Comparison of ENCODE assay signal across 13 cellular contexts in the genomic region with DNA sequence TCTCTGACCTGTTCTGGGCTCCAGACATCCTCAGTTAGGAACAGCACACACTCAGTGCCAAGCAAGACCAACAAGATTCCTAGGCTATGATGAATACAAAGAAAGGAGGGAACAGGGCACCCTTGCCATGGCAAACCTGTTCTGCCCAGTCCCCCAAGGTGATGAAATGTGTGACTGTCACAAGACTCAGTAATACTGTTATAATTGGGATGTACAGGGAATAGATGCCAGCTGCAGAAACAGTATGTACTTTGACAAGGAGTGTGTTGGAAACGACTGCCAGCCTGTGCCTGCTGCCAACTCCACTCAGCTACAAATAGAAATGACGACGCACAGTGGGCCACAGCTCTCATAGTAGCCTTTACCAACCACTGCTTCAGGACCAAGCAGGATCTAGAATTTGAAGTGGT.
DNase-seq lines count a peak whose midpoint lies in the region; ATAC-seq and TF ChIP-seq lines count a peak whose summit lies in the region.
"Had no signal": no experiment of that assay in that cellular context is flagged by ENCODE, and none has a peak within 500 bp of the region (broad histone marks: within the 10 kb centered on the region; RNA-seq: fewer than 3 reads in every experiment).

No MANE protein-coding gene starts in this region.

- H3K27ac ChIP-seq in gastroesophageal sphincter: peak overlapping the region in 3 of 4 donors; percentile 61 to 73 (median 66)
- no peak overlapping the region for H3K27ac ChIP-seq in testis

- intact Hi-C loops in Calu3 (cut with micrococcal nuclease; ENCODE audit: unreplicated experiment): loop anchor here (5.0 to 10.0 kb wide), 3 partner anchors 70 to 253 kb away; no protein-coding TSS in a partner anchor
- intact Hi-C loops in testis (cut with DNase I; ENCODE audit: low total_unique reads): no loop called here

- no peak for TF ChIP-seq POLR2A in gastroesophageal sphincter (IDR thresholded peaks at IDR 0.05)
- TF ChIP-seq POLR2A in testis (IDR thresholded peaks at IDR 0.05): no peak

- no peaks in the 10 kb centered on the region for H3K27me3 Mint-ChIP-seq in Calu3 (ENCODE audit: unreplicated experiment)
- H3K27me3 Mint-ChIP-seq: activated B cell treated with CpG ODN at 0.5 μM for 24 hours had no signal

- H3K36me3 Mint-ChIP-seq in Calu3 (ENCODE audit: insufficient read depth, unreplicated experiment): peaks cover 11% of the 10 kb centered on the region

- peak overlapping the region; percentile 91 for H3K27ac Mint-ChIP-seq in Calu3 (ENCODE audit: unreplicated experiment)
- H3K27ac Mint-ChIP-seq: activated B cell treated with CpG ODN at 0.5 μM for 24 hours; activated T-helper 2 cell treated with anti-CD3 and anti-CD28 coated beads, Interferon-gamma antibody, Interleukin-2, Interleukin-4, amounts not matched to agents 10 μg/mL and 5 μg/mL and 100 μg/mL, durations not matched to agents 14 hours and 24 hours and 36 hours had no signal

- no peaks in the 10 kb centered on the region for H3K9me3 ChIP-seq in gastroesophageal sphincter
- no peaks in the 10 kb centered on the region for H3K9me3 ChIP-seq in testis

- peaks cover 52% of the 10 kb centered on the region for H3K4me1 Mint-ChIP-seq in Calu3 (ENCODE audit: low read depth, unreplicated experiment)
- H3K4me1 Mint-ChIP-seq: activated B cell treated with CpG ODN at 0.5 μM for 24 hours had no signal

- TF ChIP-seq CTCF in Calu3 (IDR thresholded peaks at IDR 0.05; ENCODE audit: unreplicated experiment) (no peak), gastroesophageal sphincter (IDR thresholded peaks at IDR 0.05) (no peak), testis (IDR thresholded peaks at IDR 0.05) (no peak)

- CTCF ChIA-PET in Calu3 (lab: Charles Lee): interaction anchor here (0.9 to 1.2 kb wide), 4 partner anchors 8 to 487 kb away, joined by 3 read pairs; no protein-coding TSS in a partner anchor

- BruUV-seq in Calu3 (replicated peaks; lab: Mats Ljungman, UMichigan): no TSS peak

- no peak for TF ChIP-seq EP300 in gastroesophageal sphincter (IDR thresholded peaks at IDR 0.05)

- H3K4me1 ChIP-seq in gastroesophageal sphincter (peaks cover 0 to 23% (median 0%) of the 10 kb centered on the region in 3 donors), testis (no peaks in the 10 kb centered on the region)

- peak overlapping the region; percentile 44 for H3K4me3 Mint-ChIP-seq in Calu3 (ENCODE audit: low read depth, unreplicated experiment)
- H3K4me3 Mint-ChIP-seq: activated B cell treated with CpG ODN at 0.5 μM for 24 hours had no signal

- 54 to 60% methylated on average over 2 to 3 of the region's 3 CpGs for WGBS in gastroesophageal sphincter (ENCODE audit: low coverage in 1 of 2), 2 donors
- 56 to 79% methylated on average over 3 of the region's 3 CpGs for WGBS in testis, 2 donors

- no peaks in the 10 kb centered on the region for H3K9me3 Mint-ChIP-seq in Calu3 (ENCODE audit: low read depth, unreplicated experiment)
- H3K9me3 Mint-ChIP-seq: activated B cell treated with CpG ODN at 0.5 μM for 24 hours; activated T-helper 2 cell treated with anti-CD3 and anti-CD28 coated beads, Interferon-gamma antibody, Interleukin-2, Interleukin-4, amounts not matched to agents 10 μg/mL and 5 μg/mL and 100 μg/mL, durations not matched to agents 14 hours and 24 hours and 36 hours had no signal

- H3K27me3 ChIP-seq in gastroesophageal sphincter (no peaks in the 10 kb centered on the region), testis (no peaks in the 10 kb centered on the region)

- H3K36me3 ChIP-seq in gastroesophageal sphincter: no peaks in the 10 kb centered on the region
- H3K36me3 ChIP-seq in testis (ENCODE audit: low read depth, missing control alignments): no peaks in the 10 kb centered on the region

- ATAC-seq in gastroesophageal sphincter (peak; percentile 94), HG03521 (IDR thresholded peaks at IDR 0.05; ENCODE audit: unreplicated experiment) (no peak)

- DNase-seq in Calu3: peak; percentile 86
- DNase-seq in SHP77 (lab: John Stamatoyannopoulos, UW): peak; percentile 2 to 63
- peak; percentile 67 for DNase-seq in occipital lobe (lab: John Stamatoyannopoulos, UW)
- no peak for DNase-seq in testis
- DNase-seq in NCI-H510A (lab: John Stamatoyannopoulos, UW): no peak
- DNase-seq in activated CD8-positive, alpha-beta memory T cell treated with anti-CD3 and anti-CD28 coated beads for 24 hours: no peak
- DNase-seq: activated B cell treated with CpG ODN at 0.5 μM for 24 hours, DMS79, NCI-H1105 had no signal

- H3K4me3 ChIP-seq in gastroesophageal sphincter: no peak overlapping the region
- H3K4me3 ChIP-seq in testis: no peak overlapping the region
- H3K4me3 ChIP-seq: smooth muscle cell had no signal

Comparison
In these comparisons a context has a peak if more than half of its experiments do, and no peak if none do; other contexts are left out.
1. DNase-seq: peak in Calu3 (single experiment), SHP77 (2 of 2) and occipital lobe (single experiment); none in testis (single experiment), NCI-H510A (single experiment) and activated CD8-positive, alpha-beta memory T cell treated with anti-CD3 and anti-CD28 coated beads for 24 hours (single experiment).
2. H3K27ac ChIP-seq: peak in gastroesophageal sphincter (3 of 4); none in testis (0 of 2).